13 cellular contexts compared by ENCODE assay signal in the genomic region with DNA sequence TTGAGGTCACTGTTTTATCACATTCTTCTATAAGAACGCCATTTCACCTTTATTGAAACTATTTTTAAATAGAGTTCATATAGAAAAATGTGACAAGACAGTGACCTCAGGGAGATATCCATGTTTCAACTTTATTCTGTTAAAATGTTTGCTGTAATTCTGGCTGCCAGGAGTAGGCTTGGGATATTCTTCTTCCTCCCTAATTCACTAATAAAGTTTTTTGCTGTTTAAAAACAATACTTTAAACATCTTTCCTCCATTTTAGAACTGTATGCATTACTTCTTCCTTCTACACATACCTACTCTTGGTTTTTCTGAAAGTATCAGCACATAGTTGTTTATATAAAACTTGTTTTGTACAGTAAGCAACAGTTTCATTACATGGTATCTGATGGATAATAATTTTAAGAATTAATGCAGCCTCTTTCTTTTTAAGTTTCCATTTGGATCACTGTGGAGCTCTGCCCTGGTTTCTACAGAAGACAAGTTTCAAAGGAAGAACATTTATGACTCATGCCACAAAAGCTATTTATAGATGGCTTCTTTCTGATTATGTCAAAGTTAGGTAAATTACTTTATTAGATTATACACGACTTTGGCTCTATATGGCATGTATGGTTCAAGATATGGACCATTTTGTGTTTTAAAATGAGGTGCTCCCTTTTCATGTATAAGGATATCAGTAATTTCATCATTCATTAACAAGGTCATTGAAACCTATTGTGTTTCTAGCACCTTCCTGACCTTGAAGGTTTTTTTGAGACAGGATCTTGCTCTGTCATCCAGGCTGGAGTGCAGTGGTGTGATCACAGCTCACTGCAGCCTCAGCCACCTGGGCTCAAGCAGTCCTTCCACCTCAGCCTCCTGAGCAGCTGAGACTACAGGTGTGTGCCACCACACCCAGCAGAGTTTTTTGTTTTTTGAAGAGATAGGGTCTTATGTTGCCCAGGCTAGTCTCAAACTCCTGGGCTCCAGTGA. TPM values are rescaled to one million over a fixed set of nuclear protein-coding genes. Genes with fewer than 3 reads are reported as not detected.
DNase-seq lines count a peak whose midpoint lies in the region; ATAC-seq, FAIRE-seq and TF ChIP-seq lines count a peak whose summit lies in the region.
"Had no signal": no experiment of that assay in that cellular context is flagged by ENCODE, and none has a peak within 500 bp of the region (broad histone marks: within the 10 kb centered on the region; RNA-seq: fewer than 3 reads in every experiment).

No MANE protein-coding gene starts in this region.

- CTCF ChIA-PET in PC-3 (lab: Charles Lee): no interaction called here
- CTCF ChIA-PET in CD8-positive, alpha-beta memory T cell (lab: Charles Lee): no interaction called here

- intact Hi-C loops in PC-3 (cut with micrococcal nuclease) (no loop called here), gastrocnemius medialis (cut with DNase I; ENCODE audit: low total_unique reads) (no loop called here)

- peaks cover 8% of the 10 kb centered on the region for H3K79me2 ChIP-seq in PC-3 (ENCODE audit: low read length)

- no peak overlapping the region for H3K4me2 ChIP-seq in PC-3 (ENCODE audit: low read length)

- no peak for TF ChIP-seq POLR2A in gastrocnemius medialis (IDR thresholded peaks at IDR 0.05)

- in situ Hi-C loops in gastrocnemius medialis (cut with MboI; ENCODE audit: low sequenced_read_pairs in 4 of 4): no loop called here

- H3K4me1 ChIP-seq in PC-3 (ENCODE audit: insufficient read depth, low read length) (peaks cover 21% of the 10 kb centered on the region; the same call in 1 of the 2 replicates), gastrocnemius medialis (peaks cover 0 to 7% of the 10 kb centered on the region in 2 donors)
- H3K4me1 ChIP-seq in CD8-positive, alpha-beta memory T cell (ENCODE audit: insufficient read depth, low read length): no peaks in the 10 kb centered on the region
- H3K4me1 ChIP-seq: HAP-1 had no signal

- FAIRE-seq in bronchial epithelial cell (lab: Jason Lieb, UNC): no peak
- FAIRE-seq: D721Med had no signal

- no peak overlapping the region for H3K4me3 ChIP-seq in PC-3 (ENCODE audit: low read length)
- H3K4me3 ChIP-seq in bronchial epithelial cell (ENCODE audit: low read depth, low read length): no peak overlapping the region
- H3K4me3 ChIP-seq in gastrocnemius medialis: no peak overlapping the region
- no peak overlapping the region for H3K4me3 ChIP-seq in CD8-positive, alpha-beta memory T cell (ENCODE audit: low read length)
- H3K4me3 ChIP-seq: HAP-1, MG63 had no signal

- no peak for DNase-seq in activated T-cell treated with anti-CD3 and anti-CD28 coated beads, Interleukin-2, amount 50 U/mL, for 24 hours
- no peak for DNase-seq in activated T-cell treated with anti-CD3 and anti-CD28 coated beads, Interleukin-2, amount 50 U/mL, for 1 hour
- no peak for DNase-seq in PC-3
- DNase-seq in bronchial epithelial cell (ENCODE audit: low read depth): peak; percentile 39
- no peak for DNase-seq in gastrocnemius medialis
- no peak for DNase-seq in CD8-positive, alpha-beta memory T cell
- no peak for DNase-seq in DMS79 (lab: John Stamatoyannopoulos, UW)
- DNase-seq: effector memory CD8-positive, alpha-beta T cell; MG63; Right ventricle myocardium superior had no signal

- H3K27ac ChIP-seq in PC-3 (ENCODE audit: low read length) (no peak overlapping the region), gastrocnemius medialis (peak overlapping the region in 3 of 4 donors; percentile 8 to 16 (median 16))
- H3K27ac ChIP-seq in CD8-positive, alpha-beta memory T cell (ENCODE audit: low read depth, low read length): no peak overlapping the region

- H3K9me3 ChIP-seq in PC-3 (ENCODE audit: low read length) (no peaks in the 10 kb centered on the region), gastrocnemius medialis (no peaks in the 10 kb centered on the region)
- no peaks in the 10 kb centered on the region for H3K9me3 ChIP-seq in CD8-positive, alpha-beta memory T cell (ENCODE audit: low read length)
- H3K9me3 ChIP-seq: HAP-1, MG63 had no signal

- H3F3A ChIP-seq in PC-3 (ENCODE audit: low read length, unreplicated experiment): no peaks in the 10 kb centered on the region

- no peaks in the 10 kb centered on the region for H4K20me1 ChIP-seq in PC-3 (ENCODE audit: low read length)

- BruUV-seq in PC-3 (replicated peaks; lab: Mats Ljungman, UMichigan): no TSS peak

- H3K9ac ChIP-seq in PC-3 (ENCODE audit: low read length): no peak overlapping the region

- H3K27me3 ChIP-seq in PC-3 (ENCODE audit: low read length) (no peaks in the 10 kb centered on the region), bronchial epithelial cell (ENCODE audit: control insufficient read depth, insufficient read depth, low read length) (no peaks in the 10 kb centered on the region), gastrocnemius medialis (no peaks in the 10 kb centered on the region)
- H3K27me3 ChIP-seq in CD8-positive, alpha-beta memory T cell (ENCODE audit: insufficient read depth, low read length, poor library complexity, severe bottlenecking): no peaks in the 10 kb centered on the region
- H3K27me3 ChIP-seq: MG63 had no signal

- H3K9me3 Mint-ChIP-seq in activated T-cell treated with anti-CD3 and anti-CD28 coated beads, Interleukin-2, amount 50 U/mL, for 24 hours: no peaks in the 10 kb centered on the region
- H3K9me3 Mint-ChIP-seq in CD8-positive, alpha-beta memory T cell: no peaks in the 10 kb centered on the region
- H3K9me3 Mint-ChIP-seq: effector memory CD8-positive, alpha-beta T cell had no signal

- H3K4me1 Mint-ChIP-seq in activated T-cell treated with anti-CD3 and anti-CD28 coated beads, Interleukin-2, amount 50 U/mL, for 24 hours (ENCODE audit: low read depth): peaks cover 23% of the 10 kb centered on the region
- peaks cover 0 to 4% (median 2%) of the 10 kb centered on the region in 3 donors for H3K4me1 Mint-ChIP-seq in CD8-positive, alpha-beta memory T cell

- no peak overlapping the region for H3K4me3 Mint-ChIP-seq in activated T-cell treated with anti-CD3 and anti-CD28 coated beads, Interleukin-2, amount 50 U/mL, for 24 hours
- no peak overlapping the region for H3K4me3 Mint-ChIP-seq in CD8-positive, alpha-beta memory T cell
- H3K4me3 Mint-ChIP-seq: effector memory CD8-positive, alpha-beta T cell had no signal

- H3K27ac Mint-ChIP-seq in activated T-cell treated with anti-CD3 and anti-CD28 coated beads, Interleukin-2, amount 50 U/mL, for 24 hours: peak overlapping the region; percentile 90
- H3K27ac Mint-ChIP-seq in CD8-positive, alpha-beta memory T cell: peak overlapping the region in 1 of 8 donors; percentile 2
- H3K27ac Mint-ChIP-seq: effector memory CD8-positive, alpha-beta T cell had no signal

- peak; percentile 42; the same call in 1 of the 2 replicates for ATAC-seq in PC-3
- peak in 1 of 2 donors; percentile 80 for ATAC-seq in gastrocnemius medialis
- ATAC-seq in GM18909 (IDR thresholded peaks at IDR 0.05; ENCODE audit: poor library complexity, unreplicated experiment): no peak
- ATAC-seq: effector memory CD8-positive, alpha-beta T cell had no signal

- H3K9me2 ChIP-seq in PC-3 (replicated peaks; ENCODE audit: low read length): no peaks in the 10 kb centered on the region

- H3K36me3 Mint-ChIP-seq in activated T-cell treated with anti-CD3 and anti-CD28 coated beads, Interleukin-2, amount 50 U/mL, for 24 hours (ENCODE audit: low read depth): peaks cover 68% of the 10 kb centered on the region
- peaks cover 11 to 59% (median 26%) of the 10 kb centered on the region in 3 donors for H3K36me3 Mint-ChIP-seq in CD8-positive, alpha-beta memory T cell

- H3K36me3 ChIP-seq in PC-3 (ENCODE audit: low read depth, low read length) (peaks cover 35% of the 10 kb centered on the region), bronchial epithelial cell (ENCODE audit: control insufficient read depth, insufficient read depth, low read length) (peaks cover 11% of the 10 kb centered on the region), gastrocnemius medialis (peaks cover 0 to 49% of the 10 kb centered on the region in 2 donors)
- H3K36me3 ChIP-seq in CD8-positive, alpha-beta memory T cell (ENCODE audit: insufficient read depth, low read length): peaks cover 19% of the 10 kb centered on the region

- H3K27me3 Mint-ChIP-seq in activated T-cell treated with anti-CD3 and anti-CD28 coated beads, Interleukin-2, amount 50 U/mL, for 24 hours: no peaks in the 10 kb centered on the region
- H3K27me3 Mint-ChIP-seq in CD8-positive, alpha-beta memory T cell: no peaks in the 10 kb centered on the region
- H3K27me3 Mint-ChIP-seq: effector memory CD8-positive, alpha-beta T cell had no signal

- H2AFZ ChIP-seq in PC-3 (ENCODE audit: low read length): no peak overlapping the region

- no peak for TF ChIP-seq CTCF in PC-3 (conservative IDR thresholded peaks at IDR 0.05; ENCODE audit: low read depth, low read length)
- TF ChIP-seq CTCF in bronchial epithelial cell (IDR thresholded peaks at IDR 0.05; ENCODE audit: insufficient read depth, low read length, severe bottlenecking): no peak
- no peak for TF ChIP-seq CTCF in gastrocnemius medialis (IDR thresholded peaks at IDR 0.05 in 4 of 5, conservative IDR thresholded peaks at IDR 0.05 in 1 of 5)

- POLR2A ChIA-PET in PC-3 (lab: Charles Lee; ENCODE audit: unreplicated experiment): no interaction called here
- POLR2A ChIA-PET in CD8-positive, alpha-beta memory T cell (lab: Charles Lee): no interaction called here

RNA-seq across cellular contexts. Expression of gene CPSF3, which starts 7.2 kb away (rescaled TPM):
- total RNA-seq in PC-3 (2014; rRNA removed) (42.6 and 60.1 TPM in 2 replicates), bronchial epithelial cell (42.4 and 50.8 TPM in 2 replicates), gastrocnemius medialis (10 to 100 TPM; 20.9 to 51.8 (median 24.1) TPM)
- total RNA-seq in CD8-positive, alpha-beta memory T cell: 10 to 100 TPM; 79.0 to 83.9 TPM
- polyA plus RNA-seq in CD8-positive, alpha-beta memory T cell: 28.6 TPM

RNA-seq across cellular contexts. Expression of gene ITGB1BP1, which starts 7.3 kb away (rescaled TPM):
- total RNA-seq in PC-3 (2014; rRNA removed): 77.6 and 78.5 TPM in 2 replicates
- 18.7 and 37.6 TPM in 2 replicates for total RNA-seq in bronchial epithelial cell
- 10 to 100 TPM; 21.4 to 28.0 (median 26.4) TPM for total RNA-seq in gastrocnemius medialis
- total RNA-seq in CD8-positive, alpha-beta memory T cell: 100 to 1,000 TPM; 185 to 195 TPM
- 200 TPM for polyA plus RNA-seq in CD8-positive, alpha-beta memory T cell

RNA-seq across cellular contexts. Expression of gene IAH1, which starts 43.7 kb away (rescaled TPM):
- total RNA-seq in PC-3 (2014; rRNA removed) (39.3 and 46.8 TPM in 2 replicates), bronchial epithelial cell (66.3 and 68.7 TPM in 2 replicates), gastrocnemius medialis (10 to 100 TPM; 15.8 to 45.9 (median 38.6) TPM)
- 10 to 100 TPM; 76.9 to 79.1 TPM for total RNA-seq in CD8-positive, alpha-beta memory T cell
- 81.0 TPM for polyA plus RNA-seq in CD8-positive, alpha-beta memory T cell

Comparison
In these comparisons a context has a peak if more than half of its experiments do, and no peak if none do; other contexts are left out.
1. H3K27ac ChIP-seq: peak in gastrocnemius medialis (3 of 4); none in PC-3 (single experiment) and CD8-positive, alpha-beta memory T cell (single experiment).